Comparison of ENCODE assay signal across 11 cellular contexts in the genomic region with DNA sequence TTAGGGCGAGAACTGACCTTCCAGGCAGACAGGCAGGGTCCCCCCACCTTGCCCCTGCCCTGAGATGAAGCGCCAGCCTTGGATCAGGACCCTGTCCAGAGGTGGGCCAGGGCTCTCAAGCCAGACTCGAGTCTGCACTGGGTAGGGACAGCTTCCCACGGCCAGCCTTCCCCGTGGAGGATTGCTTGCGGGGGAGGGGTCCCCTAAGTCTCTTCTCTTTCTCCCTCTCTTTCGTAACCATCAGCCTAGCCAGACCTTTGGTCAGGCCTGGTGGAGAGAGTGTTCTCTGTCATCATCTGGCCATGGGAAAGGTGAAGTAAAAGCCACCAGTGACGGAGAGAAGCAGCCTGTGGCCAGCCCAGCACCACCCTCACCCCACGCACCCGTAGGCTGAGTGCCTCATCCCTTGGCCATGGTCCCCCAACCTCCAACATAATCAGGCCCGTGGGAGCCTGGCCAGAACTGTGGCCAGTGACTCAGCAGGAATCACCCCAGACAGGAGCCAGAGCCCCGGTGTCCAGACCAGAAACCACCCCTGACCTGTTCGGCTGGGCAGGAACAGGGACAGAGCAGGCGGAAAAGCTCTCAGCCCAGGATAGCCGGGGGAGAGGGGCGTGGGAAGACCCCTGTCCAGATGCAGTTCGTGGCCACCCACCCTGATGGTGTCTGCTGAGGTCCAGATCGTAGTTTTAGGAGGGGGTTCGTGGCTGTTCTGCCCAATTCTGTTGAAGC. TPM values are rescaled to one million over a fixed set of nuclear protein-coding genes. Genes with fewer than 3 reads are reported as not detected.
DNase-seq lines count a peak whose midpoint lies in the region; ATAC-seq, FAIRE-seq and TF ChIP-seq lines count a peak whose summit lies in the region.
"Had no signal": no experiment of that assay in that cellular context is flagged by ENCODE, and none has a peak within 500 bp of the region (broad histone marks: within the 10 kb centered on the region; RNA-seq: fewer than 3 reads in every experiment).

No MANE protein-coding gene starts in this region.

- TF ChIP-seq CTCF in H9 (conservative IDR thresholded peaks at IDR 0.05) (no peak), adrenal gland (IDR thresholded peaks at IDR 0.05) (no peak), right atrium auricular region (IDR thresholded peaks at IDR 0.05) (no peak), smooth muscle cell (IDR thresholded peaks at IDR 0.05; ENCODE audit: borderline replicate concordance, insufficient read depth, poor library complexity, severe bottlenecking) (no peak), type B pancreatic cell (conservative IDR thresholded peaks at IDR 0.05) (no peak)

- H2BK15ac ChIP-seq in H9 (ENCODE audit: low read depth, low read length) = no peak overlapping the region

- H3K9me3 Mint-ChIP-seq in H9 = no peaks in the 10 kb centered on the region; a peak in 2 of 5 replicates
- no peaks in the 10 kb centered on the region for H3K9me3 Mint-ChIP-seq in type B pancreatic cell
- H3K9me3 Mint-ChIP-seq: activated T-cell treated with anti-CD3 and anti-CD28 coated beads, Interleukin-2, amount 50 U/mL, for 4 hours; stimulated activated naive CD8-positive, alpha-beta T cell treated with anti-CD3 and anti-CD28 coated beads, Interleukin-15, Interleukin-2, amounts not matched to agents 100 ng/mL and 50 ng/mL, for 24 hours had no signal

- no peak overlapping the region for H3K27ac ChIP-seq in H9 (ENCODE audit: insufficient read length, low read depth, low read length)
- peak overlapping the region in 4 of 5 donors; percentile 45 to 92 (median 66) for H3K27ac ChIP-seq in adrenal gland
- H3K27ac ChIP-seq in right atrium auricular region = peak overlapping the region; percentile 30 to 47
- peak overlapping the region; percentile 82 for H3K27ac ChIP-seq in smooth muscle cell (ENCODE audit: low read depth)

- H3K23me2 ChIP-seq in H9 (ENCODE audit: insufficient read length, low read depth, low read length, poor library complexity, severe bottlenecking) = no peaks in the 10 kb centered on the region

- no peak overlapping the region for H3K4ac ChIP-seq in H9 (ENCODE audit: low read depth, low read length)

- H3K9me3 ChIP-seq in H9 (ENCODE audit: control insufficient read depth, low read depth, low read length) = no peaks in the 10 kb centered on the region
- H3K9me3 ChIP-seq in adrenal gland (replicated peaks in 1 of 3) = no peaks in the 10 kb centered on the region
- H3K9me3 ChIP-seq in right atrium auricular region = no peaks in the 10 kb centered on the region
- H3K9me3 ChIP-seq in smooth muscle cell (replicated peaks; ENCODE audit: low read depth) = no peaks in the 10 kb centered on the region

- H3K4me3 ChIP-seq in adrenal gland (no peak overlapping the region), right atrium auricular region (no peak overlapping the region), smooth muscle cell (no peak overlapping the region)

- H3K79me1 ChIP-seq in H9 (ENCODE audit: insufficient read depth, low read depth, low read length, poor library complexity, severe bottlenecking) = no peaks in the 10 kb centered on the region

- H3K4me1 ChIP-seq in H9 (ENCODE audit: insufficient read depth, low read length) (no peaks in the 10 kb centered on the region), adrenal gland (replicated peaks in 1 of 2) (peaks cover 26 to 57% of the 10 kb centered on the region in 2 donors), right atrium auricular region (peaks cover 0 to 62% of the 10 kb centered on the region in 2 donors), smooth muscle cell (ENCODE audit: low read depth) (no peaks in the 10 kb centered on the region)

- H2BK5ac ChIP-seq in H9 (ENCODE audit: insufficient read length, low read length) = no peak overlapping the region

- H3K9ac ChIP-seq in H9 (ENCODE audit: extremely low read depth, insufficient read length, low read length) (no peak overlapping the region), smooth muscle cell (ENCODE audit: low read depth) (peak overlapping the region; percentile 47)

- no CpG with 5 or more reads among the region's 19 CpGs for WGBS in H9 (ENCODE audit: extremely low coverage, insufficient read length, low lambda C conversion rate)
- 40 to 54% (median 47%) methylated on average over 11 to 19 of the region's 19 CpGs for WGBS in adrenal gland, 4 donors
- WGBS in smooth muscle cell (ENCODE audit: low lambda C conversion rate) = 37% methylated on average over 19 of the region's 19 CpGs

- ATAC-seq in GM21381 (IDR thresholded peaks at IDR 0.05; ENCODE audit: unreplicated experiment) = no peak
- ATAC-seq: activated T-cell treated with anti-CD3 and anti-CD28 coated beads, Interleukin-2, amount 50 U/mL, for 4 hours had no signal

- H3K4me2 ChIP-seq in H9 (ENCODE audit: insufficient read depth, insufficient read length, low read length) = no peak overlapping the region
- H3K4me2 ChIP-seq in smooth muscle cell = peak overlapping the region; percentile 50

- H4K8ac ChIP-seq in H9 (replicated peaks; ENCODE audit: insufficient read length, low read depth, low read length) = no peak overlapping the region

- H3K27ac Mint-ChIP-seq in H9 (peak overlapping the region in 2 of 3 experiments; percentile 12 to 40; a peak in 2 of 7 replicates), type B pancreatic cell (no peak overlapping the region)
- H3K27ac Mint-ChIP-seq: stimulated activated naive CD8-positive, alpha-beta T cell treated with anti-CD3 and anti-CD28 coated beads, Interleukin-15, Interleukin-2, amounts not matched to agents 100 ng/mL and 50 ng/mL, for 24 hours had no signal

- no peak overlapping the region for H3K18ac ChIP-seq in H9 (ENCODE audit: insufficient read length, low read depth, low read length)

- H3K4me3 Mint-ChIP-seq in H9 (no peak overlapping the region), type B pancreatic cell (no peak overlapping the region)
- H3K4me3 Mint-ChIP-seq: activated T-cell treated with anti-CD3 and anti-CD28 coated beads, Interleukin-2, amount 50 U/mL, for 4 hours; stimulated activated naive CD8-positive, alpha-beta T cell treated with anti-CD3 and anti-CD28 coated beads, Interleukin-15, Interleukin-2, amounts not matched to agents 100 ng/mL and 50 ng/mL, for 24 hours had no signal

- no peak overlapping the region for H2BK20ac ChIP-seq in H9 (ENCODE audit: low read depth, low read length, poor library complexity, severe bottlenecking)

- no peak overlapping the region for H2AK5ac ChIP-seq in H9 (ENCODE audit: insufficient read length, low read length)

- H4K91ac ChIP-seq in H9 (ENCODE audit: insufficient read length, low read depth, low read length) = no peak overlapping the region

- no peak overlapping the region for H2BK120ac ChIP-seq in H9 (ENCODE audit: low read depth, low read length, poor library complexity, severe bottlenecking)

- no peak for DNase-seq in H9
- peak; percentile 68 to 93 (median 92) for DNase-seq in adrenal gland
- DNase-seq in right atrium auricular region (ENCODE audit: low spot score) = peak; percentile 90
- no peak for DNase-seq in smooth muscle cell (lab: John Stamatoyannopoulos, UW; ENCODE audit: unreplicated experiment)
- DNase-seq in GM19239 (ENCODE audit: insufficient read length, low spot score) = no peak
- DNase-seq in DMS 273 treated with DMSO at 0.1 percent for 48 hours (lab: John Stamatoyannopoulos, UW) = no peak
- no peak for DNase-seq in type B pancreatic cell (ENCODE audit: extremely low spot score, unreplicated experiment)
- DNase-seq: activated T-cell treated with anti-CD3 and anti-CD28 coated beads, Interleukin-2, amount 50 U/mL, for 4 hours; NCI-H2171 had no signal

- FAIRE-seq in GM19239 (lab: Jason Lieb, UNC) = no peak

- H3K27me3 Mint-ChIP-seq in H9 (ENCODE audit: low read depth) (no peaks in the 10 kb centered on the region; the same call in 1 of the 2 replicates), type B pancreatic cell (no peaks in the 10 kb centered on the region)
- H3K27me3 Mint-ChIP-seq: stimulated activated naive CD8-positive, alpha-beta T cell treated with anti-CD3 and anti-CD28 coated beads, Interleukin-15, Interleukin-2, amounts not matched to agents 100 ng/mL and 50 ng/mL, for 24 hours had no signal

- H3K36me3 Mint-ChIP-seq in H9 (ENCODE audit: insufficient read depth in 1 of 3, low read depth in 3 of 3) (no peaks in the 10 kb centered on the region), type B pancreatic cell (no peaks in the 10 kb centered on the region)

- H4K5ac ChIP-seq in H9 (ENCODE audit: insufficient read length, low read depth, low read length) = no peak overlapping the region

- no peak overlapping the region for H3T11ph ChIP-seq in H9 (ENCODE audit: low read length)

- H2BK12ac ChIP-seq in H9 (ENCODE audit: insufficient read length, low read depth, low read length) = no peak overlapping the region

- no peak overlapping the region for H3K56ac ChIP-seq in H9 (ENCODE audit: insufficient read length, low read depth, low read length)

- H3K27me3 ChIP-seq in H9 (ENCODE audit: insufficient read depth, low read length) (no peaks in the 10 kb centered on the region), adrenal gland (no peaks in the 10 kb centered on the region), right atrium auricular region (no peaks in the 10 kb centered on the region), smooth muscle cell (ENCODE audit: low read depth) (no peaks in the 10 kb centered on the region)

- H3F3A ChIP-seq in smooth muscle cell (ENCODE audit: low read depth) = peaks cover 16% of the 10 kb centered on the region

- H3K36me3 ChIP-seq in adrenal gland (replicated peaks in 1 of 2) (no peaks in the 10 kb centered on the region), right atrium auricular region (no peaks in the 10 kb centered on the region), smooth muscle cell (ENCODE audit: low read depth) (no peaks in the 10 kb centered on the region)

- H4K20me1 ChIP-seq in H9 (ENCODE audit: control insufficient read depth, insufficient read depth, insufficient read length) (no peaks in the 10 kb centered on the region), smooth muscle cell (ENCODE audit: low read depth) (no peaks in the 10 kb centered on the region)

- intact Hi-C loops in adrenal gland (cut with DNase I) = no loop called here

- H3K23ac ChIP-seq in H9 (ENCODE audit: insufficient read length, low read depth, low read length) = no peak overlapping the region

- H3K4me1 Mint-ChIP-seq in H9 (peaks cover 4 to 19% of the 10 kb centered on the region in 2 experiments; a peak in 3 of 4 replicates), type B pancreatic cell (ENCODE audit: unreplicated experiment) (peaks cover 25% of the 10 kb centered on the region)

- H2AFZ ChIP-seq in H9 (ENCODE audit: low read length) (no peak overlapping the region), smooth muscle cell (ENCODE audit: low read depth) (no peak overlapping the region)

- no peak for TF ChIP-seq POLR2A in adrenal gland (IDR thresholded peaks at IDR 0.05)

- no peaks in the 10 kb centered on the region for H3K79me2 ChIP-seq in H9 (ENCODE audit: insufficient read depth, low read length)
- no peaks in the 10 kb centered on the region for H3K79me2 ChIP-seq in smooth muscle cell (ENCODE audit: low read depth)

- peak overlapping the region; percentile 10; the same call in 1 of the 2 replicates for H3K14ac ChIP-seq in H9 (ENCODE audit: insufficient read depth, low read length)

RNA-seq across cellular contexts. Expression of gene SNAI1, which starts 47.1 kb away (rescaled TPM):
- total RNA-seq in H9 (2021) (6.4 and 7.0 TPM in 2 replicates), adrenal gland (10 to 100 TPM in 3 of 8 donors, 1 to 10 TPM in 5; 2.2 to 12.1 (median 8.4) TPM), right atrium auricular region (1 to 10 TPM; 4.3 to 4.4 TPM), smooth muscle cell (3.7 and 5.6 TPM in 2 replicates), type B pancreatic cell (ENCODE audit: low replicate concordance) (12.1 and 30.8 TPM in 2 replicates)
- polyA plus RNA-seq in adrenal gland (10 to 100 TPM in 2 of 3 donors, 1 to 10 TPM in 1; 2.6 to 13.2 (median 10.9) TPM), smooth muscle cell (16.1 and 20.7 TPM in 2 replicates)

Comparison
In these comparisons a context has a peak if more than half of its experiments do, and no peak if none do; other contexts are left out.
1. DNase-seq: peak in adrenal gland (7 of 7) and right atrium auricular region (single experiment); none in H9 (single experiment), smooth muscle cell (single experiment), GM19239 (single experiment), DMS 273 treated with DMSO at 0.1 percent for 48 hours (single experiment) and type B pancreatic cell (single experiment).